ENCODE assay signal across 1 cellular context in genomic region chr12:105469182-105469581, GRCh38.
TF ChIP-seq lines count a peak whose summit lies in the region.

No MANE protein-coding gene starts in this region.

TF ChIP-seq in HepG2, 621 proteins besides CTCF, POLR2A, EP300 and RAD21 (continued from another document):
- TF ChIP-seq, protein P1, sequence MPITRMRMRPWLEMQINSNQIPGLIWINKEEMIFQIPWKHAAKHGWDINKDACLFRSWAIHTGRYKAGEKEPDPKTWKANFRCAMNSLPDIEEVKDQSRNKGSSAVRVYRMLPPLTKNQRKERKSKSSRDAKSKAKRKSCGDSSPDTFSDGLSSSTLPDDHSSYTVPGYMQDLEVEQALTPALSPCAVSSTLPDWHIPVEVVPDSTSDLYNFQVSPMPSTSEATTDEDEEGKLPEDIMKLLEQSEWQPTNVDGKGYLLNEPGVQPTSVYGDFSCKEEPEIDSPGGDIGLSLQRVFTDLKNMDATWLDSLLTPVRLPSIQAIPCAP (CRISPR knock-in tag; IDR thresholded peaks at IDR 0.05; ENCODE audit: low read depth): no peak
- no peak for TF ChIP-seq SMARCC2 (IDR thresholded peaks at IDR 0.05)
- TF ChIP-seq ZBTB14 (CRISPR knock-in tag; IDR thresholded peaks at IDR 0.05): no peak
- no peak for TF ChIP-seq HNRNPK (IDR thresholded peaks at IDR 0.05; ENCODE audit: low read depth, low read length, poor library complexity, severe bottlenecking)
